In genomic region chr15:78761475-78761874, GRCh38 we compare ENCODE assay signal across 8 cellular contexts. TPM values are rescaled to one million over a fixed set of nuclear protein-coding genes. Genes with fewer than 3 reads are reported as not detected.
DNase-seq lines count a peak whose midpoint lies in the region; ATAC-seq and TF ChIP-seq lines count a peak whose summit lies in the region.
"Not testable (repeated sequence)": the region's sequence is repeated elsewhere in the genome, so short reads cannot be mapped to it uniquely, and the experiment has no call there.

No MANE protein-coding gene starts in this region.

- DNase-seq in NAMALWA (ENCODE audit: low spot score) (peak; percentile 89), lower lobe of right lung (peak; percentile 49)
- DNase-seq in activated CD4-positive, alpha-beta T cell treated with anti-CD3 and anti-CD28 coated beads, Interleukin-2, amount 50 U/mL, for 4 hours, result peak; percentile 52 to 61
- DNase-seq in activated naive CD8-positive, alpha-beta T cell treated with anti-CD3 and anti-CD28 coated beads for 36 hours, result peak; percentile 80
- peak; percentile 57 to 64 for DNase-seq in stimulated activated CD4-positive, alpha-beta T cell treated with anti-CD3 and anti-CD28 coated beads, Interleukin-4, amount 100 ng/mL, for 48 hours (ENCODE audit: low read depth in 2 of 2)

- peak overlapping the region in 7 of 10 experiments; percentile 31 to 50 (median 38); a peak in 12 of 20 replicates for H3K4me3 ChIP-seq in BLaER1 treated with 17β-estradiol and CSF1 and Interleukin-3, amounts not matched to agents 10 nM and 100 nM
- H3K4me3 ChIP-seq in lower lobe of right lung, result not testable (repeated sequence)

- H3K9ac ChIP-seq in BLaER1 treated with 17β-estradiol and CSF1 and Interleukin-3, amounts not matched to agents 10 nM and 100 nM, result peak overlapping the region in 10 of 11 experiments; percentile 13 to 85 (median 75); a peak in 19 of 22 replicates

- not testable (repeated sequence) for TF ChIP-seq CTCF in lower lobe of right lung (IDR thresholded peaks at IDR 0.05)

- peak overlapping the region; percentile 42 for H3K4me3 Mint-ChIP-seq in activated naive CD8-positive, alpha-beta T cell treated with anti-CD3 and anti-CD28 coated beads for 36 hours

- not testable (repeated sequence) for H3K36me3 ChIP-seq in BLaER1 treated with 17β-estradiol and CSF1 and Interleukin-3, amounts not matched to agents 10 nM and 100 nM; lower lobe of right lung

- H3K4me1 Mint-ChIP-seq in activated naive CD8-positive, alpha-beta T cell treated with anti-CD3 and anti-CD28 coated beads for 36 hours, result peaks cover 16% of the 10 kb centered on the region

- peak overlapping the region; percentile 30 to 98 (median 89); a peak in 21 of 22 replicates for H3K27ac ChIP-seq in BLaER1 treated with 17β-estradiol and CSF1 and Interleukin-3, amounts not matched to agents 10 nM and 100 nM
- peak overlapping the region; percentile 61 for H3K27ac ChIP-seq in lower lobe of right lung

- peak overlapping the region; percentile 75 to 99 (median 94) for H3K4me2 ChIP-seq in BLaER1 treated with 17β-estradiol and CSF1 and Interleukin-3, amounts not matched to agents 10 nM and 100 nM

- TF ChIP-seq POLR2A in GM19099 (IDR thresholded peaks at IDR 0.05; ENCODE audit: extremely low read depth, insufficient read length, low read depth), result peak; percentile 51

- not testable (repeated sequence) for H3K9me3 ChIP-seq in BLaER1 treated with 17β-estradiol and CSF1 and Interleukin-3, amounts not matched to agents 10 nM and 100 nM (replicated peaks in 1 of 11); lower lobe of right lung

- H3K36me3 Mint-ChIP-seq in activated naive CD8-positive, alpha-beta T cell treated with anti-CD3 and anti-CD28 coated beads for 36 hours, result not testable (repeated sequence)

- ATAC-seq in HG02885 (IDR thresholded peaks at IDR 0.05; ENCODE audit: poor library complexity, unreplicated experiment), result peak; percentile 50
- ATAC-seq in lower lobe of right lung, result peak; percentile 27 to 56

- intact Hi-C loops in lower lobe of right lung (cut with DNase I), result not testable (repeated sequence)

- peaks cover 0 to 12% (median 0%) of the 10 kb centered on the region in 11 experiments; a peak in 2 of 22 replicates for H3K27me3 ChIP-seq in BLaER1 treated with 17β-estradiol and CSF1 and Interleukin-3, amounts not matched to agents 10 nM and 100 nM
- not testable (repeated sequence) for H3K27me3 ChIP-seq in lower lobe of right lung (ENCODE audit: low read depth)

- H3K4me1 ChIP-seq in BLaER1 treated with 17β-estradiol and CSF1 and Interleukin-3, amounts not matched to agents 10 nM and 100 nM, result peaks cover 88 to 99% (median 96%) of the 10 kb centered on the region in 10 experiments
- peaks cover 28% of the 10 kb centered on the region for H3K4me1 ChIP-seq in lower lobe of right lung

- H3K9me3 Mint-ChIP-seq in activated naive CD8-positive, alpha-beta T cell treated with anti-CD3 and anti-CD28 coated beads for 36 hours, result not testable (repeated sequence)

- peak overlapping the region; percentile 86 for H3K27ac Mint-ChIP-seq in activated naive CD8-positive, alpha-beta T cell treated with anti-CD3 and anti-CD28 coated beads for 36 hours

- H4K20me1 ChIP-seq in BLaER1 treated with 17β-estradiol and CSF1 and Interleukin-3, amounts not matched to agents 10 nM and 100 nM, result not testable (repeated sequence)

- H3K27me3 Mint-ChIP-seq in activated naive CD8-positive, alpha-beta T cell treated with anti-CD3 and anti-CD28 coated beads for 36 hours, result not testable (repeated sequence)

RNA-seq across cellular contexts. Expression of gene ADAMTS7, which starts 49.8 kb away (rescaled TPM):
- under 1 TPM; 0.10 to 0.21 TPM for total RNA-seq in activated naive CD8-positive, alpha-beta T cell treated with anti-CD3 and anti-CD28 coated beads for 36 hours
- 5.3 TPM for total RNA-seq in lower lobe of right lung
